31 cellular contexts compared by ENCODE assay signal in the genomic region with DNA sequence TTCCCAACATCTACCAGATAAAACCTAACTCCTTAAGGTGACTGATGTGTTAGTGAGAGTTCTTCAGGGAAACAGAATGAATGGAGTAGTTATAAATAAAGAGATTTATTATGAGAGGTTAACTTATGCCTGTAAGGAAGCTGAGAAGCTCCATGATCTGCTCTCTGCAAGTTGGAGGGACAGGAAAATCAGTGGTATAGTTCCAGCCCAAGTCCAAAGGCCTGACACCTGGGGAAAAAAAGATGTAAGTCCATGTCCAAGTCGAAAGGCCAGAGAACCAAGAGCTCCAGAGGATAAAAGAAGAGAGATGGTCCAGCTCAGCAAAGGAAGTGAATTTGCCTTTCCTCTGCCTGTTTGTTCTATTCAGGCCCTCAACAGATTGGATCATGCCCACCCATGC. TPM values are rescaled to one million over a fixed set of nuclear protein-coding genes. Genes with fewer than 3 reads are reported as not detected.
"Had no signal": no experiment of that assay in that cellular context is flagged by ENCODE, and none has a peak within 500 bp of the region (broad histone marks: within the 10 kb centered on the region; RNA-seq: fewer than 3 reads in every experiment).

No MANE protein-coding gene starts in this region.

- H3K27ac ChIP-seq: brain microvascular endothelial cell, coronary artery, esophagus muscularis mucosa, gastroesophageal sphincter, WERI-Rb-1 had no signal

- DNase-seq: activated B cell treated with CpG ODN at 0.5 μM for 24 hours; activated CD4-positive, alpha-beta T cell treated with anti-CD3 and anti-CD28 coated beads for 48 hours; activated CD4-positive, alpha-beta T cell treated with anti-CD3 and anti-CD28 coated beads, Interleukin-2, amount 50 U/mL, for 1 hour; activated CD4-positive, alpha-beta T cell treated with anti-CD3 and anti-CD28 coated beads, Interleukin-2, amount 50 U/mL, for 48 hours; activated CD8-positive, alpha-beta memory T cell treated with anti-CD3 and anti-CD28 coated beads for 24 hours; activated CD8-positive, alpha-beta T cell treated with anti-CD3 and anti-CD28 coated beads for 36 hours; activated effector memory CD4-positive, alpha-beta T cell treated with Interleukin-2 at 50 U/mL for 16 hours; activated gamma-delta T cell treated with Interleukin-2 at 50 U/mL for 16 hours; activated naive CD4-positive, alpha-beta T cell treated with anti-CD3 and anti-CD28 coated beads, Interleukin-2, amount 50 U/mL, for 16 hours; activated naive CD4-positive, alpha-beta T cell treated with Interleukin-2 at 50 U/mL for 16 hours; activated T-cell treated with anti-CD3 and anti-CD28 coated beads, Interleukin-2, amount 50 U/mL, for 4 hours; amniotic stem cell; anterior cingulate cortex; brain microvascular endothelial cell; caudate nucleus; dermis blood vessel endothelial cell; effector CD4-positive, alpha-beta T cell; effector memory CD8-positive, alpha-beta T cell; erythroblast; foreskin melanocyte; T-helper 1 cell; T-helper 17 cell; T1000; WERI-Rb-1 had no signal

- H3K4me3 ChIP-seq: coronary artery, esophagus muscularis mucosa, gastroesophageal sphincter had no signal

- H3K9me3 ChIP-seq: gastroesophageal sphincter had no signal

- H3K36me3 ChIP-seq: brain microvascular endothelial cell, esophagus muscularis mucosa, gastroesophageal sphincter, WERI-Rb-1 had no signal

- H3K4me1 ChIP-seq: esophagus muscularis mucosa, gastroesophageal sphincter had no signal

- FAIRE-seq: astrocyte had no signal

- H3K27me3 ChIP-seq: brain microvascular endothelial cell, esophagus muscularis mucosa, gastroesophageal sphincter had no signal

RNA-seq across cellular contexts. Expression of gene KRTAP24-1, which starts 27.1 kb away (rescaled TPM):
- total RNA-seq: activated B cell treated with CpG ODN at 0.5 μM for 24 hours; activated CD8-positive, alpha-beta T cell treated with anti-CD3 and anti-CD28 coated beads for 36 hours; activated T-cell treated with anti-CD3 and anti-CD28 coated beads, Interleukin-2, amount 50 U/mL, for 4 hours; activated T-helper 17 cell treated with anti-CD3 and anti-CD28 coated beads, Interleukin-2, amount 50 U/mL, for 72 hours; astrocyte; dermis blood vessel endothelial cell; esophagus muscularis mucosa; gastroesophageal sphincter; glomerular endothelial cell; T-helper 17 cell had no signal
- polyA plus RNA-seq: adipose tissue had no signal

RNA-seq across cellular contexts. Expression of gene KRTAP25-1, which starts 33.6 kb away (rescaled TPM):
- total RNA-seq: activated B cell treated with CpG ODN at 0.5 μM for 24 hours; activated CD8-positive, alpha-beta T cell treated with anti-CD3 and anti-CD28 coated beads for 36 hours; activated T-cell treated with anti-CD3 and anti-CD28 coated beads, Interleukin-2, amount 50 U/mL, for 4 hours; activated T-helper 17 cell treated with anti-CD3 and anti-CD28 coated beads, Interleukin-2, amount 50 U/mL, for 72 hours; astrocyte; dermis blood vessel endothelial cell; esophagus muscularis mucosa; gastroesophageal sphincter; glomerular endothelial cell; T-helper 17 cell had no signal
- polyA plus RNA-seq: adipose tissue had no signal

RNA-seq across cellular contexts. Expression of gene CLDN8, which starts 39.8 kb away (rescaled TPM):
- total RNA-seq: activated B cell treated with CpG ODN at 0.5 μM for 24 hours; activated CD8-positive, alpha-beta T cell treated with anti-CD3 and anti-CD28 coated beads for 36 hours; activated T-cell treated with anti-CD3 and anti-CD28 coated beads, Interleukin-2, amount 50 U/mL, for 4 hours; activated T-helper 17 cell treated with anti-CD3 and anti-CD28 coated beads, Interleukin-2, amount 50 U/mL, for 72 hours; astrocyte; dermis blood vessel endothelial cell; esophagus muscularis mucosa; glomerular endothelial cell; T-helper 17 cell had no signal
